In the genomic region with DNA sequence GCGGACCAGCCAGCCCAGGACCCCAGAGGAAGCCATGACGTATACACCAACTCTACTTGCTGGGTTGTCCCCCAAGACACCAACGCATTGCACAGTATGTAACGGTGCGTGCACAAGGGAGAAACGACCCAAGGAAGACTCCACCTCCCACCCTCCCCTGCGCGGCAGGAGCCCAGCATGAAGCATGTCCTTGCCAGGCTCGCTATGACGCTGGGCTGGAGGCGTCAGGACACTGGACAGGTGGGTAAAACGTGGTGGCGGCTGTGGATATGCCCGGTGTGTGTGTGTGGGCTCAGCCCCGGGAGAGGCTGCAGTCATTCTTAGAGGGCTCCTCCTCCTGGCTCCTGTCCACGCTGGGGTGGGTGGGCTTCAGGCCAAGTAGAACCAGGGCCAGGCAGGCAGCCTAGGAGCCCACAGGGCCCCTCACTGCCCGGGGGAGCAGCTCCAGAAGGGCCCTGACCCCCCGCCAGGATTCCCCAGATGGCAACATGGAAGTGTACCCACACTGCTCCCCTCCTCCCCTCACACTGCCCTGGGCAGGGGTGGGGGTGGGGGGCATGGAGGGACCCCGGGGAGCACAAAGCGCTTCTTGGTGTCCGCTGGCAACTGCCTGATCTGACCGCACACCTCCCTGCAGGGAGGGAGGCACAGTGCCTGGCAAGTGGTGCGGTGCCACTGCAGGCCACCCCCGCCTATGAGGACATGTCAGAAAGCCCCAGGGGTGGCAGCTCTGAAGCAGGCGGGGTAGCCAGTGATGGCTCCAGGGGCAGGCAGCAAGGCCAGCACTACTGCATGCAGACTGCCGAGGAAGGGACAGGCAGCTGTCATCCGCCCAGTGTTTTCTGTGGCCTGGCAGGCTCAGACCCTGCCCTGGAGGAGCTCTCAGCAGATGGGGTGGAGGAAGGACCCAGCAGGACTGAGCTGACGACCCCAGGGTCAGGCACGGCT, we compare ENCODE assay signal across 14 cellular contexts. TPM values are rescaled to one million over a fixed set of nuclear protein-coding genes. Genes with fewer than 3 reads are reported as not detected.
DNase-seq lines count a peak whose midpoint lies in the region; ATAC-seq and TF ChIP-seq lines count a peak whose summit lies in the region.
"Had no signal": no experiment of that assay in that cellular context is flagged by ENCODE, and none has a peak within 500 bp of the region (broad histone marks: within the 10 kb centered on the region; RNA-seq: fewer than 3 reads in every experiment).

No MANE protein-coding gene starts in this region.

- H3K4me3 Mint-ChIP-seq in H9: no peak overlapping the region
- H3K4me3 Mint-ChIP-seq: GM23338, nephron, T-cell had no signal

- H3K4me1 ChIP-seq in H9 (ENCODE audit: insufficient read depth, low read length) (no peaks in the 10 kb centered on the region), ovary (ENCODE audit: insufficient read depth) (peaks cover 8% of the 10 kb centered on the region)

- H3K36me3 Mint-ChIP-seq in H9 (ENCODE audit: insufficient read depth in 1 of 3, low read depth in 3 of 3): peaks cover 8 to 27% (median 22%) of the 10 kb centered on the region in 3 experiments; a peak in 6 of 7 replicates

- H3K27ac Mint-ChIP-seq in H9: no peak overlapping the region
- H3K27ac Mint-ChIP-seq: GM23338, nephron, T-cell had no signal

- H3K4me2 ChIP-seq in H9 (ENCODE audit: insufficient read depth, insufficient read length, low read length): no peak overlapping the region
- H3K4me2 ChIP-seq: GM23338 had no signal

- H3K36me3 ChIP-seq in ovary: no peaks in the 10 kb centered on the region

- WGBS in H9 (ENCODE audit: extremely low coverage, insufficient read length, low lambda C conversion rate): no CpG with 5 or more reads among the region's 29 CpGs
- 74 to 84% (median 76%) methylated on average over 23 to 29 of the region's 29 CpGs for WGBS in ovary, 3 donors

- no peak overlapping the region; the same call in 1 of the 2 replicates for H3K14ac ChIP-seq in H9 (ENCODE audit: insufficient read depth, low read length)

- no peak overlapping the region for H4K8ac ChIP-seq in H9 (replicated peaks; ENCODE audit: insufficient read length, low read depth, low read length)

- H3K4me3 ChIP-seq in dorsolateral prefrontal cortex (no peak overlapping the region), ovary (no peak overlapping the region)
- H3K4me3 ChIP-seq: GM23338 had no signal

- peaks cover 0 to 7% of the 10 kb centered on the region in 2 experiments; a peak in 1 of 5 replicates for H3K9me3 Mint-ChIP-seq in H9
- H3K9me3 Mint-ChIP-seq: GM23338 had no signal

- no peak overlapping the region for H3K9ac ChIP-seq in H9 (ENCODE audit: extremely low read depth, insufficient read length, low read length)

- H4K5ac ChIP-seq in H9 (ENCODE audit: insufficient read length, low read depth, low read length): no peak overlapping the region

- no peak overlapping the region for H3K56ac ChIP-seq in H9 (ENCODE audit: insufficient read length, low read depth, low read length)

- TF ChIP-seq CTCF in H9 (conservative IDR thresholded peaks at IDR 0.05): no peak
- no peak for TF ChIP-seq CTCF in dorsolateral prefrontal cortex (IDR thresholded peaks at IDR 0.05 in 54 of 56, conservative IDR thresholded peaks at IDR 0.05 in 2 of 56; ENCODE audit: low read depth in 1 of 56, partially characterized antibody in 56 of 56)
- TF ChIP-seq CTCF in ovary (IDR thresholded peaks at IDR 0.05): no peak

- H3T11ph ChIP-seq in H9 (ENCODE audit: low read length): no peak overlapping the region

- no peak overlapping the region for H2BK12ac ChIP-seq in H9 (ENCODE audit: insufficient read length, low read depth, low read length)

- H2BK5ac ChIP-seq in H9 (ENCODE audit: insufficient read length, low read length): no peak overlapping the region

- DNase-seq in Ammon's horn (ENCODE audit: low spot score) (peak; percentile 10), H9 (peak; percentile 22), dorsolateral prefrontal cortex (peak in 8 of 10 donors; percentile 24 to 76 (median 50)), ovary (peak; percentile 6 to 48 (median 29)), NCI-H2227 treated with DMSO at 0.1 percent for 48 hours (lab: John Stamatoyannopoulos, UW) (no peak), HT-29 (ENCODE audit: low spot score) (no peak)
- DNase-seq: activated naive CD4-positive, alpha-beta T cell; dermis blood vessel endothelial cell; NCI-H82 had no signal

- H2AFZ ChIP-seq in H9 (ENCODE audit: low read length): no peak overlapping the region
- H2AFZ ChIP-seq: GM23338 had no signal

- H2BK120ac ChIP-seq in H9 (ENCODE audit: low read depth, low read length, poor library complexity, severe bottlenecking): no peak overlapping the region

- H3K23me2 ChIP-seq in H9 (ENCODE audit: insufficient read length, low read depth, low read length, poor library complexity, severe bottlenecking): no peaks in the 10 kb centered on the region

- H2BK15ac ChIP-seq in H9 (ENCODE audit: low read depth, low read length): no peak overlapping the region

- ATAC-seq in HG03196 (IDR thresholded peaks at IDR 0.05; ENCODE audit: unreplicated experiment) (no peak), HG02852 (IDR thresholded peaks at IDR 0.05; ENCODE audit: unreplicated experiment) (no peak)
- ATAC-seq: GM23338, T-cell had no signal

- no peaks in the 10 kb centered on the region for H4K20me1 ChIP-seq in H9 (ENCODE audit: control insufficient read depth, insufficient read depth, insufficient read length)

- H3K27ac ChIP-seq in H9 (ENCODE audit: insufficient read length, low read depth, low read length): no peak overlapping the region
- peak overlapping the region in 33 of 59 donors; percentile 6 to 85 (median 41) for H3K27ac ChIP-seq in dorsolateral prefrontal cortex
- no peak overlapping the region for H3K27ac ChIP-seq in ovary

- H3K79me1 ChIP-seq in H9 (ENCODE audit: insufficient read depth, low read depth, low read length, poor library complexity, severe bottlenecking): no peaks in the 10 kb centered on the region

- H3K27me3 ChIP-seq in H9 (ENCODE audit: insufficient read depth, low read length) (no peaks in the 10 kb centered on the region), dorsolateral prefrontal cortex (no peaks in the 10 kb centered on the region), ovary (no peaks in the 10 kb centered on the region)

- H3K4ac ChIP-seq in H9 (ENCODE audit: low read depth, low read length): no peak overlapping the region

- no peaks in the 10 kb centered on the region for H3K9me3 ChIP-seq in H9 (ENCODE audit: control insufficient read depth, low read depth, low read length)
- no peaks in the 10 kb centered on the region for H3K9me3 ChIP-seq in ovary

- H3K18ac ChIP-seq in H9 (ENCODE audit: insufficient read length, low read depth, low read length): peak overlapping the region; percentile 2

- H2BK20ac ChIP-seq in H9 (ENCODE audit: low read depth, low read length, poor library complexity, severe bottlenecking): no peak overlapping the region

- no peak overlapping the region for H2AK5ac ChIP-seq in H9 (ENCODE audit: insufficient read length, low read length)

- H3K79me2 ChIP-seq in H9 (ENCODE audit: insufficient read depth, low read length): no peaks in the 10 kb centered on the region

- H3K4me1 Mint-ChIP-seq in H9: 0 out of 4 replicates have a peak, but pooled peaks cover 0 to 2% of the 10 kb centered on the region in 2 experiments
- H3K4me1 Mint-ChIP-seq: GM23338, nephron had no signal

- no peak for TF ChIP-seq EP300 in ovary (IDR thresholded peaks at IDR 0.05)

- intact Hi-C loops in dorsolateral prefrontal cortex (cut with DNase I): loop anchor here in 1 of 2 donors (1.0 kb wide), 1 partner anchor 9 kb away; no protein-coding TSS in a partner anchor
- intact Hi-C loops in ovary (cut with DNase I): no loop called here

- H4K91ac ChIP-seq in H9 (ENCODE audit: insufficient read length, low read depth, low read length): no peak overlapping the region

- no peak for TF ChIP-seq POLR2A in ovary (IDR thresholded peaks at IDR 0.05)

- H3K27me3 Mint-ChIP-seq in H9 (ENCODE audit: low read depth): no peaks in the 10 kb centered on the region
- H3K27me3 Mint-ChIP-seq: T-cell had no signal

- H3K23ac ChIP-seq in H9 (ENCODE audit: insufficient read length, low read depth, low read length): no peak overlapping the region

RNA-seq across cellular contexts. Expression of gene HS6ST1, which starts 49.0 kb away (rescaled TPM):
- 58.9 and 60.2 TPM in 2 replicates for total RNA-seq in H9 (2021)
- 100 to 1,000 TPM in 78 of 120 experiments, 10 to 100 TPM in 42; 63.1 to 197 (median 109) TPM for total RNA-seq in dorsolateral prefrontal cortex
- 10 to 100 TPM; 23.7 to 62.5 (median 48.0) TPM for total RNA-seq in ovary
- 10 to 100 TPM; 12.9 to 45.3 TPM for polyA plus RNA-seq in ovary
- 17.6 and 17.7 TPM in 2 replicates for total RNA-seq in HT-29 (2014; rRNA removed; shearing (Covaris generic))

Comparison
In these comparisons a context has a peak if more than half of its experiments do, and no peak if none do; other contexts are left out.
1. DNase-seq: peak in Ammon's horn (single experiment), H9 (single experiment), dorsolateral prefrontal cortex (8 of 10) and ovary (5 of 5); none in NCI-H2227 treated with DMSO at 0.1 percent for 48 hours (single experiment) and HT-29 (single experiment).
2. H3K27ac ChIP-seq: peak in dorsolateral prefrontal cortex (33 of 59); none in H9 (single experiment) and ovary (0 of 2).